8 cellular contexts compared by ENCODE assay signal in the genomic region with DNA sequence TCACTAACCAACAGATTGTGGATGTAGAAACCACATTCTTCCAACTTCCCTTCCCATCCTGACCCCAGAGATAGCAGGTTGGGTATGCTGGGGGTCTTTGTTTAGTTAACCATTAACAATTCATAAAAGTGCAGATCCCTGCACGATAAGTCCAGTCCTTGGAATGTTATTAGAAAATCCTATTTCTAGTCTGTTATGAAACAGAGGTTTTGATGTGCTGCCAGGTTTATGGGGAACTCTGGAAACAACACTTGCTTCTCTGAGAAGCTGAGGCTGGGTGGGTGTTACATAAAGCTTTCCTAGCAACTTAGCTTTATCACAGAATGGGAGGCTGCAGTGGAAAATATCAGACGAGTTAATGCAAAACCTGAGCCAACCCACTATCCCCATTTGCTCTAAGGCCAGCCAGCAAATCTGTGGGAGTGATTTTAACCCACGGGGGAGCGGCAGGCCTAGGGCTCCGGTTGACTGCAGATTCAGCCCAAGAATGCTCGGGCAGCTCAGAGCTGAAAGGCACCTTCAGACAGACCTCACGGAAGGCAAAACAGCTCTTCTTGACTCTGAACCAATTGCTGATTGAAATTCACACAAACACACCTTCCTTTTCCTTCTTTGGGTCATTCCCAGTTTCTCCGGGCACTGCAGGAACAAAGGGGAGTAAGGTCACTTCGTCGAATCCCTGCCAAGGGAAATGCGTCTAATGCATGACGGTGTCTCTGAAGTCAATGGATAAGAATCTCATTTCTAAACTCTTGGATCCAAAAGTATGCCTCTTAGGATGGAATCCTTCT.
DNase-seq lines count a peak whose midpoint lies in the region; ATAC-seq and TF ChIP-seq lines count a peak whose summit lies in the region.

No MANE protein-coding gene starts in this region.

- peak overlapping the region; percentile 99 for H3K27ac ChIP-seq in brain microvascular endothelial cell
- H3K27ac ChIP-seq in left lung = peak overlapping the region; percentile 97 to 99
- H3K27ac ChIP-seq in subcutaneous abdominal adipose tissue (ENCODE audit: low read depth, low read length) = peak overlapping the region; percentile 94

- H3K27me3 ChIP-seq in MG63 = no peaks in the 10 kb centered on the region
- no peaks in the 10 kb centered on the region for H3K27me3 ChIP-seq in brain microvascular endothelial cell (replicated peaks)
- H3K27me3 ChIP-seq in left lung = no peaks in the 10 kb centered on the region
- H3K27me3 ChIP-seq in subcutaneous abdominal adipose tissue (ENCODE audit: control insufficient read depth in 5 of 5, insufficient read depth in 4 of 5, low read length in 5 of 5) = no peaks in the 10 kb centered on the region

- in situ Hi-C loops in brain microvascular endothelial cell (cut with HindIII; ENCODE audit: low pct_ligation_motif_present, low sequenced_read_pairs) = no loop called here

- H3K9me3 ChIP-seq in MG63 (no peaks in the 10 kb centered on the region), left lung (no peaks in the 10 kb centered on the region), subcutaneous abdominal adipose tissue (ENCODE audit: control insufficient read depth in 5 of 5, low read length in 5 of 5) (no peaks in the 10 kb centered on the region)

- H3K9ac ChIP-seq in subcutaneous abdominal adipose tissue (ENCODE audit: low read length in 5 of 5) = peak overlapping the region; percentile 22 to 59 (median 52)

- H3K4me1 ChIP-seq in left lung (peaks cover 75 to 83% of the 10 kb centered on the region in 2 donors), subcutaneous abdominal adipose tissue (ENCODE audit: control insufficient read depth in 5 of 5, insufficient read depth in 5 of 5, low read length in 5 of 5) (peaks cover 60 to 99% (median 94%) of the 10 kb centered on the region in 5 donors)

- H3K36me3 ChIP-seq in MG63 (no peaks in the 10 kb centered on the region), brain microvascular endothelial cell (replicated peaks) (no peaks in the 10 kb centered on the region), left lung (no peaks in the 10 kb centered on the region), subcutaneous abdominal adipose tissue (ENCODE audit: control insufficient read depth in 5 of 5, insufficient read depth in 5 of 5, low read length in 5 of 5) (no peaks in the 10 kb centered on the region)

- TF ChIP-seq CTCF in brain microvascular endothelial cell (IDR thresholded peaks at IDR 0.05; ENCODE audit: low read depth, low read length, missing control alignments) (no peak), left lung (IDR thresholded peaks at IDR 0.05) (no peak)

- peak; percentile 2 for ATAC-seq in left lung
- ATAC-seq in GM19452 (IDR thresholded peaks at IDR 0.05; ENCODE audit: unreplicated experiment) = no peak

- H3K4me3 ChIP-seq in MG63 (no peak overlapping the region), brain microvascular endothelial cell (ENCODE audit: low read depth, low read length) (no peak overlapping the region), left lung (no peak overlapping the region), subcutaneous abdominal adipose tissue (ENCODE audit: low read depth in 1 of 5, low read length in 5 of 5) (peak overlapping the region; percentile 11 to 42 (median 30))

- DNase-seq in MG63 (peak; percentile 89), brain microvascular endothelial cell (peak; percentile 88), left lung (no peak), KG1 (lab: John Stamatoyannopoulos, UW) (no peak), GM19238 (ENCODE audit: insufficient read length, low spot score) (no peak)
- no peak for DNase-seq in activated CD8-positive, alpha-beta memory T cell treated with anti-CD3 and anti-CD28 coated beads, Interleukin-2, amount 50 U/mL, for 48 hours

- intact Hi-C loops in left lung (cut with DNase I) = loop anchor here in 1 of 2 donors (5.0 to 10.0 kb wide), 5 partner anchors 109 to 356 kb away; partner anchors contain the start of gene IRF2BP2

Comparison
In these comparisons a context has a peak if more than half of its experiments do, and no peak if none do; other contexts are left out.
1. DNase-seq: peak in MG63 (single experiment) and brain microvascular endothelial cell (single experiment); none in left lung (0 of 2), KG1 (single experiment), activated CD8-positive, alpha-beta memory T cell treated with anti-CD3 and anti-CD28 coated beads, Interleukin-2, amount 50 U/mL, for 48 hours (single experiment) and GM19238 (single experiment).
2. H3K4me3 ChIP-seq: peak in subcutaneous abdominal adipose tissue (5 of 5); none in MG63 (single experiment), brain microvascular endothelial cell (single experiment) and left lung (0 of 2).
3. Peak in every context shown above with its lines, with median percentiles within 50 percentile points of each other: H3K27ac ChIP-seq.